In the genomic region with DNA sequence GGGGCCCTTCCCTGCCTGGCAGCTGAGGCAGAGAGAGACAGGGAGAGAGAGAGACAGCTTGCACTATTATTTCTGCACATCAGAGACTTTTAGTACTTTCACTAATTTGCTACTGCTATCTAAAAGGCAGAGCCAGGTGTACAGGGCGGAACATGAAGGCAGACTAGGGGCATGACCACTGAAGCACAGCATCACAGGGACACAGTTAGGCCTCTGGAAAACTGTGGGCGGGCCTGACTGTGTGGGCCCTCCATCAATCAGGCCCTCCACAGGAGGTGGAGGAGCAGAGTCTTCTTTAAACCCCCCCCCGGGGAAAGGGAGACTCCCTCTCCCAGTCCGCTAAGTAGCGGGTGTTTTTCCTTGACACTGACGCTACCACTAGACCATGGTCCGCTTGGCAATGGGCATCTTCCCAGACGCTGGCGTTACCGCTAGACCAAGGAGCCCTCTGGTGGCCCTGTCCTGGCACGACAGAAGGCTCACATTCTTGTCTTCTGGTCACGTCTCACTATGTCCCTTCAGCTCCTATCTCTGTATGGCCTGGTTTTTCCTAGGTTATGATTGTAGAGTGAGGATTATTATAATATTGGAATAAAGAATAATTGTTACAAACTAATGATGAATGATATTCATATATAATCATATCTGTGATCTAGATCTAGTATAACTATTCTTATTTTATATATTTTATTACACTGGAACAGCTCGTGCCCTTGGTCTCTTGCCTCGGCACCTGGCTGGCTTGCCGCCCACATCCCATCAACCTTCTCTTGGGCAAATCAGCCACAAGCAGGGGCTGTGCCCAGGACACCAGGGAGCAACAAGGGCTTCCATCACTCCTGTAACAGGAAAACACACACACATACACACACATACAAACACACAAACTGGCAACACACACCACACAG, we compare ENCODE assay signal across 8 cellular contexts.
A peak's percentile ranks its signal among the peaks of the same experiment; 100 is the strongest.
DNase-seq lines count a peak whose midpoint lies in the region; ATAC-seq, FAIRE-seq and TF ChIP-seq lines count a peak whose summit lies in the region.
"Not testable (repeated sequence)": the region's sequence is repeated elsewhere in the genome, so short reads cannot be mapped to it uniquely, and the experiment has no call there.

No MANE protein-coding gene starts in this region.

- RAD21 ChIA-PET in GM12878 (lab: Charles Lee; ENCODE audit: unreplicated experiment) = not testable (repeated sequence)

- H3K27ac Mint-ChIP-seq in nephron progenitor cell = not testable (repeated sequence)

- H3K27me3 Mint-ChIP-seq in nephron progenitor cell (ENCODE audit: low read depth, poor library complexity) = not testable (repeated sequence)

- not testable (repeated sequence) for H4K20me1 ChIP-seq in GM12878 (ENCODE audit: control insufficient read depth, insufficient read depth); hepatocyte (ENCODE audit: insufficient read depth, poor library complexity, severe bottlenecking)

- not testable (repeated sequence) for H3K36me3 ChIP-seq in RWPE2 (ENCODE audit: low read depth); GM12878 (ENCODE audit: control insufficient read depth in 2 of 2, insufficient read depth in 2 of 2, low read length in 1 of 2); hepatocyte (replicated peaks; ENCODE audit: insufficient read depth, low read depth); aorta (ENCODE audit: control insufficient read depth in 1 of 2, insufficient read depth in 2 of 2, low read length in 1 of 2)

- CTCF ChIA-PET in GM12878 (lab: Yijun Ruan, JAX) = not testable (repeated sequence)

- not testable (repeated sequence) for H3K4me3 Mint-ChIP-seq in nephron progenitor cell

- intact Hi-C loops in GM12878 (cut with micrococcal nuclease; ENCODE audit: unreplicated experiment); aorta (cut with DNase I): not testable (repeated sequence)

- H3K4me2 ChIP-seq in GM12878 (ENCODE audit: control insufficient read depth, insufficient read depth); hepatocyte: not testable (repeated sequence)

- H3K27me3 ChIP-seq in RWPE2 (ENCODE audit: insufficient read depth, poor library complexity, severe bottlenecking); GM12878 (replicated peaks in 1 of 2; ENCODE audit: control insufficient read depth in 2 of 2, insufficient read depth in 2 of 2, low read length in 1 of 2); hepatocyte; aorta (ENCODE audit: control insufficient read depth in 1 of 2, insufficient read depth in 2 of 2, low read length in 1 of 2): not testable (repeated sequence)

- POLR2A ChIA-PET in GM12878 (lab: Charles Lee) = not testable (repeated sequence)

- not testable (repeated sequence) for TF ChIP-seq POLR2A in GM12878 (IDR thresholded peaks at IDR 0.05; ENCODE audit: low read depth, low read length)

- not testable (repeated sequence) for H3K27ac ChIP-seq in RWPE2 (ENCODE audit: poor library complexity, severe bottlenecking); GM12878 (ENCODE audit: control insufficient read depth, insufficient read depth); hepatocyte; aorta (ENCODE audit: low read depth in 1 of 2, low read length in 2 of 2)

- peak; percentile 64 for TF ChIP-seq RAD21 in Ishikawa (IDR thresholded peaks at IDR 0.05; ENCODE audit: low read depth)
- TF ChIP-seq RAD21 in GM12878 (IDR thresholded peaks at IDR 0.05; ENCODE audit: insufficient read depth, low read depth, low read length) = peak; percentile 16; the same call in 1 of the 2 replicates

- DNase-seq in DMS53 treated with DMSO at 0.1 percent for 48 hours (lab: John Stamatoyannopoulos, UW; ENCODE audit: unreplicated experiment) = peak; percentile 16
- peak; percentile 7 for DNase-seq in NCI-H345 (lab: John Stamatoyannopoulos, UW)
- peak; percentile 23 for DNase-seq in RWPE2 (ENCODE audit: low spot score)
- DNase-seq in GM12878 (ENCODE audit: low read depth, low spot score); hepatocyte (ENCODE audit: low spot score): not testable (repeated sequence)
- peak; percentile 4 for DNase-seq in nephron progenitor cell
- DNase-seq in aorta = peak; percentile 18 to 34

- not testable (repeated sequence) for ATAC-seq in RWPE2 (ENCODE audit: low read depth); GM12878; aorta (ENCODE audit: low FRiP score)

- in situ Hi-C loops in GM12878 (cut with MboI) = not testable (repeated sequence)

- peaks cover 10% of the 10 kb centered on the region for H3K9me3 Mint-ChIP-seq in nephron progenitor cell

- not testable (repeated sequence) for H3K4me1 ChIP-seq in RWPE2 (ENCODE audit: insufficient read depth, poor library complexity, severe bottlenecking); GM12878 (ENCODE audit: control insufficient read depth, insufficient read depth, low read length); hepatocyte (ENCODE audit: insufficient read depth); aorta (ENCODE audit: control insufficient read depth in 1 of 2, insufficient read depth in 2 of 2, low read length in 2 of 2)

- H3K79me2 ChIP-seq in GM12878 (ENCODE audit: control insufficient read depth, insufficient read depth, low read length); hepatocyte: not testable (repeated sequence)

- not testable (repeated sequence) for H2AFZ ChIP-seq in GM12878 (ENCODE audit: control insufficient read depth, low read depth, low read length); hepatocyte

- BruUV-seq in GM12878 (replicated peaks; lab: Mats Ljungman, UMichigan) = not testable (repeated sequence)

- not testable (repeated sequence) for H3K9me3 ChIP-seq in RWPE2 (ENCODE audit: severe bottlenecking); GM12878 (replicated peaks; ENCODE audit: control insufficient read depth, insufficient read depth, low read length); hepatocyte (ENCODE audit: low read depth); aorta (ENCODE audit: control insufficient read depth, low read length)

- H3K4me3 ChIP-seq in RWPE2 (ENCODE audit: severe bottlenecking); GM12878; hepatocyte; aorta (ENCODE audit: low read length in 2 of 2): not testable (repeated sequence)

- H3K4me1 Mint-ChIP-seq in nephron progenitor cell = not testable (repeated sequence)

- H3K9ac ChIP-seq in GM12878 (ENCODE audit: control insufficient read depth, insufficient read depth, low read length) = not testable (repeated sequence)

- FAIRE-seq in GM12878 (lab: Jason Lieb, UNC) = not testable (repeated sequence)

- H3K36me3 Mint-ChIP-seq in nephron progenitor cell (ENCODE audit: low read depth) = not testable (repeated sequence)

- WGBS in GM12878 (ENCODE audit: insufficient coverage, insufficient replicate concordance, low lambda C conversion rate, missing lambda C conversion rate) = 51% methylated on average over 13 of the region's 15 CpGs
- 73% methylated on average over 15 of the region's 15 CpGs for WGBS in hepatocyte (ENCODE audit: low lambda C conversion rate, missing lambda C conversion rate)
- WGBS in aorta, 2 donors = 83 to 87% methylated on average over 15 of the region's 15 CpGs

- H3K9me2 ChIP-seq in hepatocyte (replicated peaks; ENCODE audit: insufficient read depth) = not testable (repeated sequence)

- TF ChIP-seq EP300 in Ishikawa (IDR thresholded peaks at IDR 0.05; ENCODE audit: borderline replicate concordance); GM12878 (IDR thresholded peaks at IDR 0.05; ENCODE audit: borderline replicate concordance in 1 of 2, control insufficient read depth in 1 of 2, low read depth in 2 of 2, low read length in 2 of 2): not testable (repeated sequence)

- SMC1A ChIA-PET in GM12878 (lab: Charles Lee; ENCODE audit: uncharacterized antibody, unreplicated experiment) = not testable (repeated sequence)

- TF ChIP-seq CTCF in RWPE2 (IDR thresholded peaks at IDR 0.05; ENCODE audit: poor library complexity, severe bottlenecking) = peak; percentile 30
- TF ChIP-seq CTCF in GM12878 (IDR thresholded peaks at IDR 0.05 in 2 of 3, conservative IDR thresholded peaks at IDR 0.05 in 1 of 3; ENCODE audit: control insufficient read depth in 2 of 3, extremely low read depth in 1 of 3, insufficient read depth in 1 of 3, low read depth in 3 of 3, low read length in 3 of 3) = peak in 1 of 3 experiments; percentile 19; a peak in 1 of 6 replicates
- TF ChIP-seq CTCF in hepatocyte (IDR thresholded peaks at IDR 0.05; ENCODE audit: poor library complexity) = peak; percentile 41
- TF ChIP-seq CTCF in nephron progenitor cell (IDR thresholded peaks at IDR 0.05) = peak; percentile 42

TF ChIP-seq in GM12878, 131 proteins besides CTCF, POLR2A, EP300 and RAD21:
- TF ChIP-seq, protein P1, sequence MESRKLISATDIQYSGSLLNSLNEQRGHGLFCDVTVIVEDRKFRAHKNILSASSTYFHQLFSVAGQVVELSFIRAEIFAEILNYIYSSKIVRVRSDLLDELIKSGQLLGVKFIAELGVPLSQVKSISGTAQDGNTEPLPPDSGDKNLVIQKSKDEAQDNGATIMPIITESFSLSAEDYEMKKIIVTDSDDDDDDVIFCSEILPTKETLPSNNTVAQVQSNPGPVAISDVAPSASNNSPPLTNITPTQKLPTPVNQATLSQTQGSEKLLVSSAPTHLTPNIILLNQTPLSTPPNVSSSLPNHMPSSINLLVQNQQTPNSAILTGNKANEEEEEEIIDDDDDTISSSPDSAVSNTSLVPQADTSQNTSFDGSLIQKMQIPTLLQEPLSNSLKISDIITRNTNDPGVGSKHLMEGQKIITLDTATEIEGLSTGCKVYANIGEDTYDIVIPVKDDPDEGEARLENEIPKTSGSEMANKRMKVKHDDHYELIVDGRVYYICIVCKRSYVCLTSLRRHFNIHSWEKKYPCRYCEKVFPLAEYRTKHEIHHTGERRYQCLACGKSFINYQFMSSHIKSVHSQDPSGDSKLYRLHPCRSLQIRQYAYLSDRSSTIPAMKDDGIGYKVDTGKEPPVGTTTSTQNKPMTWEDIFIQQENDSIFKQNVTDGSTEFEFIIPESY (IDR thresholded peaks at IDR 0.05) = peak; percentile 15; the same call in 1 of the 2 replicates
